1 cellular context compared by ENCODE assay signal in the genomic region with DNA sequence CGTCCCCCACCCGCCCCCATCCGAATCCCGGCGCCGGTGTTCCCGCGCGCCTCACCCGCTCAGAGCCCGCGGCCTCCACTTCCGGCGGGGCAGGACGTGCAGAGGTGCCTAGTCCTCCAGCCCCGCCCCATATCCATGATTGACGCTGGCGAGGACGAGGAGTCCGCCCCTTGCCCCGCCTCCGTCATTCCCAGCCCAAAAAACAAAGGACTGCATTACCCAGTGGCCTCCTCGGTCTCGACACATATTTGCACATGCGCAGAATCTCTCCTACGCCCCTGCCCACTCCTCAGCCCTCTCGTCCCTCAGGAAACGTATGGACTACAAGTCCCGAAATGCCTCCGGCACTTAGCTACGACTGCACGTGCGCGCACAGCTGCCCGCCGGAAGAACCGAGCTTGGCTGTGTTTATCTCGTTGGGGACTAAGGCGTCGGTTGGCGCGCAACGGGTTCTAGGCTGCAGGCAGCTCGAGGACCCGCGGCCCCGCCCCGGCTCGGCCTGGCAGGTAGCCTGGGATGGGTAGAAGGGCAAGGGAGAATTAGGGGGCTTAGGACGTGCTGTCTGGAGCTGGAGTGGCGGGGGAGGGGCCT.
TF ChIP-seq lines count a peak whose summit lies in the region.

A gene with protein sequence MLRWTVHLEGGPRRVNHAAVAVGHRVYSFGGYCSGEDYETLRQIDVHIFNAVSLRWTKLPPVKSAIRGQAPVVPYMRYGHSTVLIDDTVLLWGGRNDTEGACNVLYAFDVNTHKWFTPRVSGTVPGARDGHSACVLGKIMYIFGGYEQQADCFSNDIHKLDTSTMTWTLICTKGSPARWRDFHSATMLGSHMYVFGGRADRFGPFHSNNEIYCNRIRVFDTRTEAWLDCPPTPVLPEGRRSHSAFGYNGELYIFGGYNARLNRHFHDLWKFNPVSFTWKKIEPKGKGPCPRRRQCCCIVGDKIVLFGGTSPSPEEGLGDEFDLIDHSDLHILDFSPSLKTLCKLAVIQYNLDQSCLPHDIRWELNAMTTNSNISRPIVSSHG (plus strand): TSS at position 407 of the 591 bp plus-strand sequence. CDS start 2,944 bp downstream, outside the sequence.
A gene (minus strand): TSS at position 104 of the 591 bp plus-strand sequence. CDS start 133 bp downstream, outside the sequence.

TF ChIP-seq in K562, 482 proteins besides CTCF, POLR2A, EP300 and RAD21 (continued from another document and continues in another):
- TF ChIP-seq, protein P1, sequence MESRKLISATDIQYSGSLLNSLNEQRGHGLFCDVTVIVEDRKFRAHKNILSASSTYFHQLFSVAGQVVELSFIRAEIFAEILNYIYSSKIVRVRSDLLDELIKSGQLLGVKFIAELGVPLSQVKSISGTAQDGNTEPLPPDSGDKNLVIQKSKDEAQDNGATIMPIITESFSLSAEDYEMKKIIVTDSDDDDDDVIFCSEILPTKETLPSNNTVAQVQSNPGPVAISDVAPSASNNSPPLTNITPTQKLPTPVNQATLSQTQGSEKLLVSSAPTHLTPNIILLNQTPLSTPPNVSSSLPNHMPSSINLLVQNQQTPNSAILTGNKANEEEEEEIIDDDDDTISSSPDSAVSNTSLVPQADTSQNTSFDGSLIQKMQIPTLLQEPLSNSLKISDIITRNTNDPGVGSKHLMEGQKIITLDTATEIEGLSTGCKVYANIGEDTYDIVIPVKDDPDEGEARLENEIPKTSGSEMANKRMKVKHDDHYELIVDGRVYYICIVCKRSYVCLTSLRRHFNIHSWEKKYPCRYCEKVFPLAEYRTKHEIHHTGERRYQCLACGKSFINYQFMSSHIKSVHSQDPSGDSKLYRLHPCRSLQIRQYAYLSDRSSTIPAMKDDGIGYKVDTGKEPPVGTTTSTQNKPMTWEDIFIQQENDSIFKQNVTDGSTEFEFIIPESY (CRISPR knock-in tag; IDR thresholded peaks at IDR 0.05), result no peak
- TF ChIP-seq PTTG1 (tag; IDR thresholded peaks at IDR 0.05; ENCODE audit: low read depth), result no peak
- no peak; the same call in none of the 2 replicates for TF ChIP-seq ZFX (CRISPR knock-in tag; IDR thresholded peaks at IDR 0.05)
- no peak for TF ChIP-seq ZNF584 (CRISPR knock-in tag; IDR thresholded peaks at IDR 0.05; ENCODE audit: low read depth)
- no peak for TF ChIP-seq ZNF551 (CRISPR knock-in tag; IDR thresholded peaks at IDR 0.05)
- TF ChIP-seq RFX5 (IDR thresholded peaks at IDR 0.05; ENCODE audit: low read depth, low read length), result no peak
- TF ChIP-seq, protein P2, sequence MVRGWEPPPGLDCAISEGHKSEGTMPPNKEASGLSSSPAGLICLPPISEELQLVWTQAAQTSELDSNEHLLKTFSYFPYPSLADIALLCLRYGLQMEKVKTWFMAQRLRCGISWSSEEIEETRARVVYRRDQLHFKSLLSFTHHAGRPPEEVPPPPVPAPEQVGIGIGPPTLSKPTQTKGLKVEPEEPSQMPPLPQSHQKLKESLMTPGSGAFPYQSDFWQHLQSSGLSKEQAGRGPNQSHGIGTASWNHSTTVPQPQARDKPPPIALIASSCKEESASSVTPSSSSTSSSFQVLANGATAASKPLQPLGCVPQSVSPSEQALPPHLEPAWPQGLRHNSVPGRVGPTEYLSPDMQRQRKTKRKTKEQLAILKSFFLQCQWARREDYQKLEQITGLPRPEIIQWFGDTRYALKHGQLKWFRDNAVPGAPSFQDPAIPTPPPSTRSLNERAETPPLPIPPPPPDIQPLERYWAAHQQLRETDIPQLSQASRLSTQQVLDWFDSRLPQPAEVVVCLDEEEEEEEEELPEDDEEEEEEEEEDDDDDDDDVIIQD (CRISPR knock-in tag; IDR thresholded peaks at IDR 0.05), result no peak
- TF ChIP-seq POLR2AphosphoS2 (IDR thresholded peaks at IDR 0.05; ENCODE audit: low read length), result no peak; the same call in 1 of the 2 replicates
- peak; percentile 61 for TF ChIP-seq POU5F1 (IDR thresholded peaks at IDR 0.05; ENCODE audit: borderline replicate concordance, low read depth, low read length, partially characterized antibody)
- TF ChIP-seq ZFPM2 (CRISPR knock-in tag; IDR thresholded peaks at IDR 0.05), result no peak
- TF ChIP-seq, protein P3, sequence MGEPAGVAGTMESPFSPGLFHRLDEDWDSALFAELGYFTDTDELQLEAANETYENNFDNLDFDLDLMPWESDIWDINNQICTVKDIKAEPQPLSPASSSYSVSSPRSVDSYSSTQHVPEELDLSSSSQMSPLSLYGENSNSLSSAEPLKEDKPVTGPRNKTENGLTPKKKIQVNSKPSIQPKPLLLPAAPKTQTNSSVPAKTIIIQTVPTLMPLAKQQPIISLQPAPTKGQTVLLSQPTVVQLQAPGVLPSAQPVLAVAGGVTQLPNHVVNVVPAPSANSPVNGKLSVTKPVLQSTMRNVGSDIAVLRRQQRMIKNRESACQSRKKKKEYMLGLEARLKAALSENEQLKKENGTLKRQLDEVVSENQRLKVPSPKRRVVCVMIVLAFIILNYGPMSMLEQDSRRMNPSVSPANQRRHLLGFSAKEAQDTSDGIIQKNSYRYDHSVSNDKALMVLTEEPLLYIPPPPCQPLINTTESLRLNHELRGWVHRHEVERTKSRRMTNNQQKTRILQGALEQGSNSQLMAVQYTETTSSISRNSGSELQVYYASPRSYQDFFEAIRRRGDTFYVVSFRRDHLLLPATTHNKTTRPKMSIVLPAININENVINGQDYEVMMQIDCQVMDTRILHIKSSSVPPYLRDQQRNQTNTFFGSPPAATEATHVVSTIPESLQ (CRISPR knock-in tag; IDR thresholded peaks at IDR 0.05), result peak; percentile 6; the same call in 1 of the 2 replicates
- TF ChIP-seq HEY1 (CRISPR knock-in tag; IDR thresholded peaks at IDR 0.05; ENCODE audit: borderline replicate concordance), result no peak
- TF ChIP-seq HNRNPUL1 (IDR thresholded peaks at IDR 0.05; ENCODE audit: low read length), result no peak
- no peak for TF ChIP-seq ZNF780A (CRISPR knock-in tag; IDR thresholded peaks at IDR 0.05)
- TF ChIP-seq, protein P4, sequence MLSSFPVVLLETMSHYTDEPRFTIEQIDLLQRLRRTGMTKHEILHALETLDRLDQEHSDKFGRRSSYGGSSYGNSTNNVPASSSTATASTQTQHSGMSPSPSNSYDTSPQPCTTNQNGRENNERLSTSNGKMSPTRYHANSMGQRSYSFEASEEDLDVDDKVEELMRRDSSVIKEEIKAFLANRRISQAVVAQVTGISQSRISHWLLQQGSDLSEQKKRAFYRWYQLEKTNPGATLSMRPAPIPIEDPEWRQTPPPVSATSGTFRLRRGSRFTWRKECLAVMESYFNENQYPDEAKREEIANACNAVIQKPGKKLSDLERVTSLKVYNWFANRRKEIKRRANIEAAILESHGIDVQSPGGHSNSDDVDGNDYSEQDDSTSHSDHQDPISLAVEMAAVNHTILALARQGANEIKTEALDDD (IDR thresholded peaks at IDR 0.05), result peak; percentile 39; the same call in 1 of the 2 replicates
- TF ChIP-seq, protein P5, sequence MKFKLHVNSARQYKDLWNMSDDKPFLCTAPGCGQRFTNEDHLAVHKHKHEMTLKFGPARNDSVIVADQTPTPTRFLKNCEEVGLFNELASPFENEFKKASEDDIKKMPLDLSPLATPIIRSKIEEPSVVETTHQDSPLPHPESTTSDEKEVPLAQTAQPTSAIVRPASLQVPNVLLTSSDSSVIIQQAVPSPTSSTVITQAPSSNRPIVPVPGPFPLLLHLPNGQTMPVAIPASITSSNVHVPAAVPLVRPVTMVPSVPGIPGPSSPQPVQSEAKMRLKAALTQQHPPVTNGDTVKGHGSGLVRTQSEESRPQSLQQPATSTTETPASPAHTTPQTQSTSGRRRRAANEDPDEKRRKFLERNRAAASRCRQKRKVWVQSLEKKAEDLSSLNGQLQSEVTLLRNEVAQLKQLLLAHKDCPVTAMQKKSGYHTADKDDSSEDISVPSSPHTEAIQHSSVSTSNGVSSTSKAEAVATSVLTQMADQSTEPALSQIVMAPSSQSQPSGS (CRISPR knock-in tag; IDR thresholded peaks at IDR 0.05), result no peak
- no peak for TF ChIP-seq HNRNPK (IDR thresholded peaks at IDR 0.05; ENCODE audit: low read depth, low read length, poor library complexity, severe bottlenecking)
- TF ChIP-seq, protein P6, sequence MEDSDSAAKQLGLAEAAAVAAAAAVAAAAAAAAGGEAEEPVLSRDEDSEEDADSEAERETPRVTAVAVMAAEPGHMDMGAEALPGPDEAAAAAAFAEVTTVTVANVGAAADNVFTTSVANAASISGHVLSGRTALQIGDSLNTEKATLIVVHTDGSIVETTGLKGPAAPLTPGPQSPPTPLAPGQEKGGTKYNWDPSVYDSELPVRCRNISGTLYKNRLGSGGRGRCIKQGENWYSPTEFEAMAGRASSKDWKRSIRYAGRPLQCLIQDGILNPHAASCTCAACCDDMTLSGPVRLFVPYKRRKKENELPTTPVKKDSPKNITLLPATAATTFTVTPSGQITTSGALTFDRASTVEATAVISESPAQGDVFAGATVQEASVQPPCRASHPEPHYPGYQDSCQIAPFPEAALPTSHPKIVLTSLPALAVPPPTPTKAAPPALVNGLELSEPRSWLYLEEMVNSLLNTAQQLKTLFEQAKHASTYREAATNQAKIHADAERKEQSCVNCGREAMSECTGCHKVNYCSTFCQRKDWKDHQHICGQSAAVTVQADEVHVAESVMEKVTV (CRISPR knock-in tag; IDR thresholded peaks at IDR 0.05), result no peak
- no peak for TF ChIP-seq MCM5 (IDR thresholded peaks at IDR 0.05; ENCODE audit: low read depth)
- TF ChIP-seq CHCHD3 (CRISPR knock-in tag; IDR thresholded peaks at IDR 0.05), result no peak
- no peak for TF ChIP-seq GTF2E2 (tag; IDR thresholded peaks at IDR 0.05)
- no peak for TF ChIP-seq MCM7 (IDR thresholded peaks at IDR 0.05)
- no peak for TF ChIP-seq ZNF408 (CRISPR knock-in tag; IDR thresholded peaks at IDR 0.05; ENCODE audit: low read depth)
- TF ChIP-seq ZNF695 (CRISPR knock-in tag; IDR thresholded peaks at IDR 0.05), result no peak
- no peak for TF ChIP-seq ZNF224 (CRISPR knock-in tag; IDR thresholded peaks at IDR 0.05)
- no peak for TF ChIP-seq SRSF7 (optimal IDR thresholded peaks at IDR 0.05; ENCODE audit: low read depth, low read length)
- TF ChIP-seq ILK (tag; IDR thresholded peaks at IDR 0.05; ENCODE audit: borderline replicate concordance, low read depth), result no peak
- TF ChIP-seq PHF20 (IDR thresholded peaks at IDR 0.05; ENCODE audit: partially characterized antibody), result peak; percentile 24
- TF ChIP-seq FOXA3 (CRISPR knock-in tag; conservative IDR thresholded peaks at IDR 0.05 in 1 of 2, IDR thresholded peaks at IDR 0.05 in 1 of 2), result no peak
- TF ChIP-seq, protein P7, sequence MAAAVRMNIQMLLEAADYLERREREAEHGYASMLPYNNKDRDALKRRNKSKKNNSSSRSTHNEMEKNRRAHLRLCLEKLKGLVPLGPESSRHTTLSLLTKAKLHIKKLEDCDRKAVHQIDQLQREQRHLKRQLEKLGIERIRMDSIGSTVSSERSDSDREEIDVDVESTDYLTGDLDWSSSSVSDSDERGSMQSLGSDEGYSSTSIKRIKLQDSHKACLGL (CRISPR knock-in tag; IDR thresholded peaks at IDR 0.05; ENCODE audit: borderline replicate concordance, poor library complexity, severe bottlenecking), result peak; percentile 75
- TF ChIP-seq, protein P8, sequence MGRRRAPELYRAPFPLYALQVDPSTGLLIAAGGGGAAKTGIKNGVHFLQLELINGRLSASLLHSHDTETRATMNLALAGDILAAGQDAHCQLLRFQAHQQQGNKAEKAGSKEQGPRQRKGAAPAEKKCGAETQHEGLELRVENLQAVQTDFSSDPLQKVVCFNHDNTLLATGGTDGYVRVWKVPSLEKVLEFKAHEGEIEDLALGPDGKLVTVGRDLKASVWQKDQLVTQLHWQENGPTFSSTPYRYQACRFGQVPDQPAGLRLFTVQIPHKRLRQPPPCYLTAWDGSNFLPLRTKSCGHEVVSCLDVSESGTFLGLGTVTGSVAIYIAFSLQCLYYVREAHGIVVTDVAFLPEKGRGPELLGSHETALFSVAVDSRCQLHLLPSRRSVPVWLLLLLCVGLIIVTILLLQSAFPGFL (CRISPR knock-in tag; IDR thresholded peaks at IDR 0.05), result no peak
- TF ChIP-seq, protein P9, sequence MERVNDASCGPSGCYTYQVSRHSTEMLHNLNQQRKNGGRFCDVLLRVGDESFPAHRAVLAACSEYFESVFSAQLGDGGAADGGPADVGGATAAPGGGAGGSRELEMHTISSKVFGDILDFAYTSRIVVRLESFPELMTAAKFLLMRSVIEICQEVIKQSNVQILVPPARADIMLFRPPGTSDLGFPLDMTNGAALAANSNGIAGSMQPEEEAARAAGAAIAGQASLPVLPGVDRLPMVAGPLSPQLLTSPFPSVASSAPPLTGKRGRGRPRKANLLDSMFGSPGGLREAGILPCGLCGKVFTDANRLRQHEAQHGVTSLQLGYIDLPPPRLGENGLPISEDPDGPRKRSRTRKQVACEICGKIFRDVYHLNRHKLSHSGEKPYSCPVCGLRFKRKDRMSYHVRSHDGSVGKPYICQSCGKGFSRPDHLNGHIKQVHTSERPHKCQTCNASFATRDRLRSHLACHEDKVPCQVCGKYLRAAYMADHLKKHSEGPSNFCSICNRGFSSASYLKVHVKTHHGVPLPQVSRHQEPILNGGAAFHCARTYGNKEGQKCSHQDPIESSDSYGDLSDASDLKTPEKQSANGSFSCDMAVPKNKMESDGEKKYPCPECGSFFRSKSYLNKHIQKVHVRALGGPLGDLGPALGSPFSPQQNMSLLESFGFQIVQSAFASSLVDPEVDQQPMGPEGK (CRISPR knock-in tag; IDR thresholded peaks at IDR 0.05; ENCODE audit: borderline replicate concordance), result no peak
- TF ChIP-seq RBM15 (IDR thresholded peaks at IDR 0.05; ENCODE audit: insufficient read depth, low read length), result no peak
- TF ChIP-seq U2AF2 (optimal IDR thresholded peaks at IDR 0.05; ENCODE audit: low read depth, low read length), result no peak
- 0 out of 2 replicates have a peak, but pooled peaks have one; percentile 21 for TF ChIP-seq NR2C2 (CRISPR knock-in tag; IDR thresholded peaks at IDR 0.05)
- TF ChIP-seq NR2C2 (tag; IDR thresholded peaks at IDR 0.05), result peak; percentile 81; the same call in 1 of the 2 replicates
- TF ChIP-seq, protein P10, sequence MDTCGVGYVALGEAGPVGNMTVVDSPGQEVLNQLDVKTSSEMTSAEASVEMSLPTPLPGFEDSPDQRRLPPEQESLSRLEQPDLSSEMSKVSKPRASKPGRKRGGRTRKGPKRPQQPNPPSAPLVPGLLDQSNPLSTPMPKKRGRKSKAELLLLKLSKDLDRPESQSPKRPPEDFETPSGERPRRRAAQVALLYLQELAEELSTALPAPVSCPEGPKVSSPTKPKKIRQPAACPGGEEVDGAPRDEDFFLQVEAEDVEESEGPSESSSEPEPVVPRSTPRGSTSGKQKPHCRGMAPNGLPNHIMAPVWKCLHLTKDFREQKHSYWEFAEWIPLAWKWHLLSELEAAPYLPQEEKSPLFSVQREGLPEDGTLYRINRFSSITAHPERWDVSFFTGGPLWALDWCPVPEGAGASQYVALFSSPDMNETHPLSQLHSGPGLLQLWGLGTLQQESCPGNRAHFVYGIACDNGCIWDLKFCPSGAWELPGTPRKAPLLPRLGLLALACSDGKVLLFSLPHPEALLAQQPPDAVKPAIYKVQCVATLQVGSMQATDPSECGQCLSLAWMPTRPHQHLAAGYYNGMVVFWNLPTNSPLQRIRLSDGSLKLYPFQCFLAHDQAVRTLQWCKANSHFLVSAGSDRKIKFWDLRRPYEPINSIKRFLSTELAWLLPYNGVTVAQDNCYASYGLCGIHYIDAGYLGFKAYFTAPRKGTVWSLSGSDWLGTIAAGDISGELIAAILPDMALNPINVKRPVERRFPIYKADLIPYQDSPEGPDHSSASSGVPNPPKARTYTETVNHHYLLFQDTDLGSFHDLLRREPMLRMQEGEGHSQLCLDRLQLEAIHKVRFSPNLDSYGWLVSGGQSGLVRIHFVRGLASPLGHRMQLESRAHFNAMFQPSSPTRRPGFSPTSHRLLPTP (IDR thresholded peaks at IDR 0.05; ENCODE audit: borderline replicate concordance, extremely low read depth, insufficient read length), result no peak
- TF ChIP-seq MEIS2 (IDR thresholded peaks at IDR 0.05; ENCODE audit: partially characterized antibody), result peak; percentile 82
- no peak for TF ChIP-seq ZNF217 (CRISPR knock-in tag; IDR thresholded peaks at IDR 0.05)
- no peak for TF ChIP-seq ZNF75A (CRISPR knock-in tag; IDR thresholded peaks at IDR 0.05)
